8 cellular contexts compared by ENCODE assay signal in genomic region chr5:158819840-158820620, GRCh38.
DNase-seq lines count a peak whose midpoint lies in the region; ATAC-seq, FAIRE-seq and TF ChIP-seq lines count a peak whose summit lies in the region.

No MANE protein-coding gene starts in this region.

- CTCF ChIA-PET in K562 (lab: Yijun Ruan, JAX; ENCODE audit: low intra/inter-chr PET ratio): no interaction called here
- CTCF ChIA-PET in HEK293T (lab: Yijun Ruan, JAX): no interaction called here

- no peaks in the 10 kb centered on the region for H3K9me1 ChIP-seq in K562 (ENCODE audit: control insufficient read depth, insufficient read depth, low read length)

- no peak for TF ChIP-seq EP300 in K562 (IDR thresholded peaks at IDR 0.05; ENCODE audit: low read length)

- H3K9me3 ChIP-seq in BLaER1 (no peaks in the 10 kb centered on the region), K562 (replicated peaks; ENCODE audit: control insufficient read depth, insufficient read depth, low read depth, low read length) (no peaks in the 10 kb centered on the region)

- H3K27me3 ChIP-seq in BLaER1 (no peaks in the 10 kb centered on the region), K562 (ENCODE audit: control insufficient read depth in 2 of 2, insufficient read depth in 2 of 2, low read length in 2 of 2) (no peaks in the 10 kb centered on the region)

- no peak overlapping the region for H2AFZ ChIP-seq in K562 (ENCODE audit: low read depth, low read length)

- FAIRE-seq in K562 (lab: Jason Lieb, UNC): no peak

- peak overlapping the region; percentile 17 for H3K9ac ChIP-seq in BLaER1
- no peak overlapping the region for H3K9ac ChIP-seq in K562 (ENCODE audit: insufficient read depth in 1 of 2, low read depth in 2 of 2, low read length in 2 of 2)

- peaks cover 5% of the 10 kb centered on the region for H3K4me1 Mint-ChIP-seq in endothelial cell (ENCODE audit: unreplicated experiment)

- ATAC-seq in GM19395 (IDR thresholded peaks at IDR 0.05; ENCODE audit: unreplicated experiment): peak; percentile 75
- ATAC-seq in HG03378 (IDR thresholded peaks at IDR 0.05; ENCODE audit: unreplicated experiment): peak; percentile 87
- ATAC-seq in K562: no peak

- no peak for TF ChIP-seq RAD21 in K562 (CRISPR knock-in tag; conservative IDR thresholded peaks at IDR 0.05 in 1 of 2, IDR thresholded peaks at IDR 0.05 in 1 of 2)

- POLR2A ChIA-PET in K562 (lab: Yijun Ruan, JAX) (no interaction called here), HEK293T (lab: Yijun Ruan, JAX) (no interaction called here)

- peak overlapping the region; percentile 87 for H3K27ac ChIP-seq in BLaER1
- no peak overlapping the region for H3K27ac ChIP-seq in K562 (ENCODE audit: extremely low read depth, low read depth, low read length)

- H3K4me3 ChIP-seq in BLaER1 (peak overlapping the region; percentile 15; the same call in 1 of the 2 replicates), K562 (no peak overlapping the region)

- H3K27me3 Mint-ChIP-seq in endothelial cell (ENCODE audit: unreplicated experiment): peaks cover 2% of the 10 kb centered on the region

- H3K4me2 ChIP-seq in BLaER1 (peak overlapping the region; percentile 78), K562 (ENCODE audit: insufficient read depth, low read length) (no peak overlapping the region)

- DNase-seq in K562 (ENCODE audit: extremely low read depth in 1 of 4, low spot score in 3 of 4): no peak
- DNase-seq in endothelial cell (ENCODE audit: low spot score): no peak
- DNase-seq in NCI-H748 (lab: John Stamatoyannopoulos, UW; ENCODE audit: unreplicated experiment): no peak
- DNase-seq in HEK293T (ENCODE audit: extremely low spot score): no peak
- DNase-seq in NCI-H524 (lab: John Stamatoyannopoulos, UW): no peak

- no peaks in the 10 kb centered on the region for H3K36me3 Mint-ChIP-seq in endothelial cell (ENCODE audit: low read depth, unreplicated experiment)

- H4K20me1 ChIP-seq in BLaER1 (peaks cover 80% of the 10 kb centered on the region), K562 (replicated peaks; ENCODE audit: control insufficient read depth, insufficient read depth, low read length) (no peaks in the 10 kb centered on the region; the same call in 1 of the 2 replicates)

- in situ Hi-C loops in K562 (cut with MboI): no loop called here

- no peaks in the 10 kb centered on the region for H3K9me3 Mint-ChIP-seq in endothelial cell (ENCODE audit: unreplicated experiment)

- TF ChIP-seq CTCF in K562 (IDR thresholded peaks at IDR 0.05 in 2 of 3, conservative IDR thresholded peaks at IDR 0.05 in 1 of 3; ENCODE audit: insufficient read depth in 2 of 3, low read depth in 1 of 3, low read length in 3 of 3) (no peak), endothelial cell (IDR thresholded peaks at IDR 0.05; ENCODE audit: unreplicated experiment) (no peak)

- WGBS in K562 (ENCODE audit: insufficient coverage, low coverage, missing lambda C conversion rate): 1% methylated on average over 10 of the region's 10 CpGs

- no TSS peak for BruUV-seq in K562 (replicated peaks; lab: Mats Ljungman, UMichigan)

- TF ChIP-seq POLR2A in K562 (conservative IDR thresholded peaks at IDR 0.05): no peak

- intact Hi-C loops in K562 (cut with micrococcal nuclease): no loop called here

- no peak overlapping the region for H3K27ac Mint-ChIP-seq in endothelial cell (ENCODE audit: unreplicated experiment)

- H3K36me3 ChIP-seq in BLaER1 (peaks cover 97% of the 10 kb centered on the region), K562 (ENCODE audit: control insufficient read depth, insufficient read depth, low read length) (no peaks in the 10 kb centered on the region)

- H3K79me2 ChIP-seq in K562 (ENCODE audit: control insufficient read depth, insufficient read depth, low read length): no peaks in the 10 kb centered on the region

- H3K4me1 ChIP-seq in BLaER1: peaks cover 100% of the 10 kb centered on the region
- no peaks in the 10 kb centered on the region for H3K4me1 ChIP-seq in K562 (replicated peaks in 1 of 2; ENCODE audit: control insufficient read depth in 2 of 2, insufficient read depth in 2 of 2, low read length in 2 of 2)

- no peak overlapping the region for H3K4me3 Mint-ChIP-seq in endothelial cell (ENCODE audit: unreplicated experiment)

TF ChIP-seq in K562, 482 proteins besides CTCF, POLR2A, EP300 and RAD21:
- TF ChIP-seq CBX5 (IDR thresholded peaks at IDR 0.05; ENCODE audit: borderline replicate concordance, low read depth): no peak
- TF ChIP-seq EGR1 (conservative IDR thresholded peaks at IDR 0.05): peak; percentile 62
- TF ChIP-seq CBFA2T3 (IDR thresholded peaks at IDR 0.05): no peak
- TF ChIP-seq ZNF197 (CRISPR knock-in tag; IDR thresholded peaks at IDR 0.05; ENCODE audit: low read depth): no peak

TF ChIP-seq in HEK293T, 16 proteins besides CTCF, POLR2A, EP300 and RAD21:
- TF ChIP-seq SP1 (IDR thresholded peaks at IDR 0.05) (no peak), TARDBP (IDR thresholded peaks at IDR 0.05) (no peak), LEF1 (IDR thresholded peaks at IDR 0.05; ENCODE audit: borderline replicate concordance) (no peak), SUZ12 (IDR thresholded peaks at IDR 0.05) (no peak), BHLHE40 (IDR thresholded peaks at IDR 0.05; ENCODE audit: borderline replicate concordance) (no peak), ZNF384 (IDR thresholded peaks at IDR 0.05) (no peak), ELF4 (IDR thresholded peaks at IDR 0.05) (no peak), ARNT (IDR thresholded peaks at IDR 0.05) (no peak), FOXK2 (IDR thresholded peaks at IDR 0.05) (no peak), L3MBTL2 (conservative IDR thresholded peaks at IDR 0.05) (no peak), FOXA1 (IDR thresholded peaks at IDR 0.05) (no peak), NFRKB (IDR thresholded peaks at IDR 0.05) (no peak)
